12 cellular contexts compared by ENCODE assay signal in the genomic region with DNA sequence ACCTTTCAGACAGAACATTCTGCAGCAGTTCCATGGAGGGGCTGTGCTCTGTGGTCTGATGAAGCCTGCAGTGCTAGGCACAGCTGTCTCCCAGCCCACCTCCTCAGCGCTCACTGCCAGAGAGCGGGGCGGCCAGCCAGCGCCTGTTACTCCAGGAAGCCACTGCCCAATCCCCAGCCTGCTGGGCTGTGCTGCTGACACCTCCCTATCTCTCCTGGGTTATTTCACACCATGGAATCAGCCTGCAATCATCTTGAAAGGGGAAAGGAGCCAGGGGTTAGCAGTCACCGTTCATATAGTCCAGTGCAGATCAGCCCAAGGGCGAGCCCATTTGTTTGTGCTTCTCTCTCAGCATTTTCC. TPM values are rescaled to one million over a fixed set of nuclear protein-coding genes. Genes with fewer than 3 reads are reported as not detected.
DNase-seq lines count a peak whose midpoint lies in the region; ATAC-seq, FAIRE-seq and TF ChIP-seq lines count a peak whose summit lies in the region.
"Had no signal": no experiment of that assay in that cellular context is flagged by ENCODE, and none has a peak within 500 bp of the region (broad histone marks: within the 10 kb centered on the region; RNA-seq: fewer than 3 reads in every experiment).

No MANE protein-coding gene starts in this region.

- peak overlapping the region; percentile 75 for H3K4me2 ChIP-seq in GM23248 (ENCODE audit: unreplicated experiment)

- FAIRE-seq in GM19239 (lab: Jason Lieb, UNC) = no peak
- FAIRE-seq: urothelium cell line had no signal

- H2AFZ ChIP-seq in GM23248 = peak overlapping the region; percentile 90

- H3K9ac ChIP-seq in GM23248 (peak overlapping the region; percentile 61), iPS-18a (ENCODE audit: low read length) (no peak overlapping the region)

- H3K27ac ChIP-seq in GM23248 (peak overlapping the region; percentile 70), body of pancreas (peak overlapping the region in 3 of 4 donors; percentile 32 to 70 (median 53)), iPS-18a (ENCODE audit: low read length) (peak overlapping the region; percentile 34)

- ATAC-seq in body of pancreas = peak; percentile 75
- ATAC-seq in HG03108 (IDR thresholded peaks at IDR 0.05; ENCODE audit: unreplicated experiment) = no peak

- TF ChIP-seq CTCF in body of pancreas (IDR thresholded peaks at IDR 0.05) (no peak), retinal pigment epithelial cell (conservative IDR thresholded peaks at IDR 0.05; ENCODE audit: low read depth, low read length) (no peak), GM13977 (IDR thresholded peaks at IDR 0.05; ENCODE audit: extremely low read depth, insufficient read depth, missing control alignments) (no peak)

- 12 to 14% methylated on average over 6 of the region's 6 CpGs for WGBS in GM23248 (ENCODE audit: low coverage in 1 of 2, low lambda C conversion rate in 2 of 2, missing lambda C conversion rate in 2 of 2), 2 experiments
- 63 to 70% methylated on average over 6 of the region's 6 CpGs for WGBS in body of pancreas, 2 donors

- H3K4me3 ChIP-seq in GM23248 (peak overlapping the region; percentile 72), body of pancreas (no peak overlapping the region), iPS-18a (ENCODE audit: low read length) (peak overlapping the region; percentile 31), retinal pigment epithelial cell (ENCODE audit: low read length) (peak overlapping the region; percentile 48)

- DNase-seq in GM23248 (peak; percentile 58), body of pancreas (peak; percentile 23 to 51 (median 30)), retinal pigment epithelial cell (ENCODE audit: low read depth) (peak; percentile 82), GM19239 (ENCODE audit: insufficient read length, low spot score) (no peak), GM13977 (ENCODE audit: low spot score) (no peak)
- no peak for DNase-seq in activated T-cell treated with anti-CD3 and anti-CD28 coated beads, Interleukin-2, amount 50 U/mL, for 48 hours
- DNase-seq: caudate nucleus, EL, NCI-H1417 treated with DMSO at 0.1 percent for 48 hours had no signal

- no peaks in the 10 kb centered on the region for H4K20me1 ChIP-seq in GM23248 (ENCODE audit: insufficient read depth)

- H3K36me3 ChIP-seq in GM23248 (ENCODE audit: low read depth) (no peaks in the 10 kb centered on the region), body of pancreas (replicated peaks in 1 of 2; ENCODE audit: insufficient read depth in 1 of 2, low read depth in 2 of 2) (no peaks in the 10 kb centered on the region), iPS-18a (ENCODE audit: control insufficient read depth, low read depth, low read length) (no peaks in the 10 kb centered on the region)

- H3K9me3 ChIP-seq in GM23248 (ENCODE audit: low read depth) (no peaks in the 10 kb centered on the region), body of pancreas (no peaks in the 10 kb centered on the region), iPS-18a (ENCODE audit: control insufficient read depth, low read depth, low read length) (no peaks in the 10 kb centered on the region)

- H3K4me1 ChIP-seq in GM23248 (ENCODE audit: insufficient read depth) (peaks cover 30% of the 10 kb centered on the region), body of pancreas (peaks cover 20% of the 10 kb centered on the region), iPS-18a (ENCODE audit: control insufficient read depth, low read depth, low read length) (peaks cover 41% of the 10 kb centered on the region)

- H3F3A ChIP-seq in GM23248 (ENCODE audit: insufficient read depth) = peaks cover 18% of the 10 kb centered on the region

- H3K9me2 ChIP-seq in GM23248 (ENCODE audit: insufficient read depth) = no peaks in the 10 kb centered on the region

- H3K27me3 ChIP-seq in GM23248 (replicated peaks; ENCODE audit: insufficient read depth) = no peaks in the 10 kb centered on the region
- H3K27me3 ChIP-seq in body of pancreas = no peaks in the 10 kb centered on the region
- H3K27me3 ChIP-seq in iPS-18a (ENCODE audit: control insufficient read depth, insufficient read depth, low read length) = no peaks in the 10 kb centered on the region

- TF ChIP-seq POLR2A in body of pancreas (IDR thresholded peaks at IDR 0.05) = peak in 2 of 3 donors; percentile 46 to 63

- in situ Hi-C loops in GM23248 (cut with MboI) = no loop called here
- in situ Hi-C loops in GM13977 (cut with MboI; ENCODE audit: low pct_unique_long_range_greater_than_20kb, low sequenced_read_pairs, unreplicated experiment) = no loop called here

- peaks cover 9% of the 10 kb centered on the region for H3K79me2 ChIP-seq in GM23248 (ENCODE audit: insufficient read depth)

- intact Hi-C loops in body of pancreas (cut with DNase I) = no loop called here

RNA-seq across cellular contexts. Expression of a gene that starts 46.3 kb away (rescaled TPM):
- 6.2 and 9.4 TPM in 2 replicates for total RNA-seq in GM23248 (2014; rRNA removed; shearing (Covaris generic))
- polyA plus RNA-seq in GM23248 (2016; fragmentation: Nextera tagmentation; extraction: Ambion mirVana) = 3.3 and 3.4 TPM in 2 replicates
- 1 to 10 TPM; 5.2 to 7.3 TPM for total RNA-seq in body of pancreas

Comparison
In these comparisons a context has a peak if more than half of its experiments do, and no peak if none do; other contexts are left out.
1. DNase-seq: peak in GM23248 (single experiment), body of pancreas (4 of 4) and retinal pigment epithelial cell (single experiment); none in GM19239 (single experiment), activated T-cell treated with anti-CD3 and anti-CD28 coated beads, Interleukin-2, amount 50 U/mL, for 48 hours (0 of 2) and GM13977 (single experiment).
2. H3K4me3 ChIP-seq: peak in GM23248 (single experiment), iPS-18a (single experiment) and retinal pigment epithelial cell (single experiment); none in body of pancreas (0 of 2).
3. Peak in every context shown above with its lines, with median percentiles within 50 percentile points of each other: H3K27ac ChIP-seq.